Comparison of ENCODE assay signal across 19 cellular contexts in genomic region chr12:72330291-72330690, GRCh38. TPM values are rescaled to one million over a fixed set of nuclear protein-coding genes. Genes with fewer than 3 reads are reported as not detected.
DNase-seq lines count a peak whose midpoint lies in the region; ATAC-seq, FAIRE-seq and TF ChIP-seq lines count a peak whose summit lies in the region.
"Had no signal": no experiment of that assay in that cellular context is flagged by ENCODE, and none has a peak within 500 bp of the region (broad histone marks: within the 10 kb centered on the region; RNA-seq: fewer than 3 reads in every experiment).

No MANE protein-coding gene starts in this region.

- TF ChIP-seq CTCF in HFFc6 (IDR thresholded peaks at IDR 0.05) (no peak), astrocyte of the cerebellum (IDR thresholded peaks at IDR 0.05; ENCODE audit: low read depth, low read length, missing control alignments) (no peak), kidney (IDR thresholded peaks at IDR 0.05; ENCODE audit: borderline replicate concordance, extremely low read depth, insufficient read depth) (no peak)

- no peak for ATAC-seq in esophagus mucosa
- ATAC-seq: activated T-cell treated with anti-CD3 and anti-CD28 coated beads, Interleukin-2, amount 50 U/mL, for 4 hours; Panc1 had no signal

- no peaks in the 10 kb centered on the region for H3K9me3 ChIP-seq in kidney (ENCODE audit: control insufficient read depth in 1 of 2, low read length in 2 of 2)
- H3K9me3 ChIP-seq in skeletal muscle satellite cell (replicated peaks; ENCODE audit: low read length): no peaks in the 10 kb centered on the region
- H3K9me3 ChIP-seq: adrenal gland, esophagus squamous epithelium had no signal

- peak overlapping the region; percentile 73 for H3K27ac Mint-ChIP-seq in HFFc6
- H3K27ac Mint-ChIP-seq: CD4-positive, alpha-beta memory T cell; stimulated activated naive CD8-positive, alpha-beta T cell treated with anti-CD3 and anti-CD28 coated beads, Interleukin-15, Interleukin-2, amounts not matched to agents 100 ng/mL and 50 ng/mL, for 24 hours; T-helper 1 cell treated with Interleukin-12 subunit alpha and Interleukin-12 subunit beta and Interleukin-4 antibody, amounts not matched to agents 30 μg/mL and 1 μg/mL, for 36 hours had no signal

- H3K36me3 Mint-ChIP-seq in HFFc6 (ENCODE audit: low read depth): peaks cover 17% of the 10 kb centered on the region
- H3K36me3 Mint-ChIP-seq: CD4-positive, alpha-beta memory T cell had no signal

- H3K9me3 Mint-ChIP-seq in HFFc6: no peaks in the 10 kb centered on the region

- H3K4me1 ChIP-seq in kidney (ENCODE audit: control insufficient read depth in 1 of 2, insufficient read depth in 1 of 2, low read depth in 1 of 2, low read length in 2 of 2) (no peaks in the 10 kb centered on the region), skeletal muscle satellite cell (ENCODE audit: control insufficient read depth, insufficient read depth, low read length) (peaks cover 7% of the 10 kb centered on the region)
- H3K4me1 ChIP-seq: adrenal gland, esophagus squamous epithelium had no signal

- H3K27ac ChIP-seq in kidney (ENCODE audit: low read depth in 2 of 2, low read length in 2 of 2): peak overlapping the region in 1 of 2 donors; percentile 15
- H3K27ac ChIP-seq: adrenal gland, coronary artery, esophagus squamous epithelium had no signal

- in situ Hi-C loops in astrocyte of the cerebellum (cut with HindIII; ENCODE audit: low sequenced_read_pairs): no loop called here
- in situ Hi-C loops in G401 (cut with HindIII; ENCODE audit: low sequenced_read_pairs): no loop called here

- peaks cover 67% of the 10 kb centered on the region for H3K4me1 Mint-ChIP-seq in HFFc6 (ENCODE audit: low read depth)
- H3K4me1 Mint-ChIP-seq: CD4-positive, alpha-beta memory T cell had no signal

- H3K27me3 ChIP-seq in skeletal muscle satellite cell (ENCODE audit: control insufficient read depth, insufficient read depth, low read length): no peaks in the 10 kb centered on the region
- H3K27me3 ChIP-seq: adrenal gland, esophagus squamous epithelium had no signal

- H3K4me3 ChIP-seq in astrocyte of the cerebellum (ENCODE audit: low read depth, low read length) (no peak overlapping the region), kidney (ENCODE audit: low read length in 2 of 2) (peak overlapping the region; percentile 4 to 42), skeletal muscle satellite cell (ENCODE audit: low read length) (peak overlapping the region; percentile 44)
- H3K4me3 ChIP-seq: adrenal gland, coronary artery, esophagus squamous epithelium had no signal

- H3K9ac ChIP-seq in kidney (ENCODE audit: low read length in 2 of 2) (peak overlapping the region in 1 of 2 donors; percentile 9), skeletal muscle satellite cell (ENCODE audit: low read depth, low read length) (no peak overlapping the region)

- peak overlapping the region; percentile 74 for H3K4me2 ChIP-seq in skeletal muscle satellite cell (ENCODE audit: low read length)

- H3K4me3 Mint-ChIP-seq in HFFc6: peak overlapping the region; percentile 76
- H3K4me3 Mint-ChIP-seq: activated T-cell treated with anti-CD3 and anti-CD28 coated beads, Interleukin-2, amount 50 U/mL, for 4 hours; CD4-positive, alpha-beta memory T cell; stimulated activated naive CD8-positive, alpha-beta T cell treated with anti-CD3 and anti-CD28 coated beads, Interleukin-15, Interleukin-2, amounts not matched to agents 100 ng/mL and 50 ng/mL, for 24 hours; T-helper 1 cell treated with Interleukin-12 subunit alpha and Interleukin-12 subunit beta and Interleukin-4 antibody, amounts not matched to agents 30 μg/mL and 1 μg/mL, for 36 hours had no signal

- H3K27me3 Mint-ChIP-seq in HFFc6 (ENCODE audit: insufficient read depth): no peaks in the 10 kb centered on the region; the same call in 1 of the 2 replicates
- H3K27me3 Mint-ChIP-seq: CD4-positive, alpha-beta memory T cell; stimulated activated naive CD8-positive, alpha-beta T cell treated with anti-CD3 and anti-CD28 coated beads, Interleukin-15, Interleukin-2, amounts not matched to agents 100 ng/mL and 50 ng/mL, for 24 hours had no signal

- intact Hi-C loops in kidney (cut with DNase I): no loop called here

- FAIRE-seq in kidney (lab: Jason Lieb, UNC): peak; percentile 21

- no peaks in the 10 kb centered on the region for H3K36me3 ChIP-seq in kidney (ENCODE audit: control insufficient read depth in 1 of 2, insufficient read depth in 2 of 2, low read length in 2 of 2)
- no peaks in the 10 kb centered on the region for H3K36me3 ChIP-seq in skeletal muscle satellite cell (ENCODE audit: insufficient read depth, low read length)
- H3K36me3 ChIP-seq: adrenal gland, esophagus squamous epithelium had no signal

- DNase-seq in HFFc6: no peak
- DNase-seq in astrocyte of the cerebellum (ENCODE audit: low read depth): peak; percentile 18
- DNase-seq in kidney: peak; percentile 77
- DNase-seq in G401 (ENCODE audit: low spot score): no peak
- DNase-seq in NCI-H226: no peak
- no peak for DNase-seq in SKM-1 treated with dmso at 0.1 percent for 144 hours (lab: John Stamatoyannopoulos, UW; ENCODE audit: unreplicated experiment)
- DNase-seq: activated CD4-positive, alpha-beta T cell treated with anti-CD3 and anti-CD28 coated beads for 4 hours; activated T-cell treated with anti-CD3 and anti-CD28 coated beads, Interleukin-2, amount 50 U/mL, for 4 hours; CD4-positive, alpha-beta memory T cell; esophagus squamous epithelium; GDM1; NCI-H2081 treated with DMSO at 0.1 percent for 48 hours had no signal

RNA-seq across cellular contexts. Expression of gene TRHDE, which starts 58.1 kb away (rescaled TPM):
- 100 to 1,000 TPM in 2 of 6 experiments, 10 to 100 TPM in 4; 65.7 to 106 (median 93.3) TPM for total RNA-seq in HFFc6 (2021; fragmentation: NEBNext Ultra II Directional; extraction: Animal tissue kit (Norgen Biotek cat#: 25700))
- total RNA-seq in kidney: 18.6 TPM
- polyA plus RNA-seq in kidney (ENCODE audit: insufficient read depth, low read depth, low replicate concordance): 1.6 TPM
- total RNA-seq in skeletal muscle satellite cell (2012; rRNA removed): 0.25 TPM in 1 of 2 replicates, not detected in the other
- not detected in 2 replicates for total RNA-seq in G401 (2014; rRNA removed; shearing (Covaris generic))
- total RNA-seq in esophagus mucosa: 0.08 TPM
- total RNA-seq: activated T-cell treated with anti-CD3 and anti-CD28 coated beads, Interleukin-2, amount 50 U/mL, for 4 hours; CD4-positive, alpha-beta memory T cell had no signal
- polyA plus RNA-seq: CD4-positive, alpha-beta memory T cell had no signal

Comparison
In these comparisons a context has a peak if more than half of its experiments do, and no peak if none do; other contexts are left out.
1. DNase-seq: peak in astrocyte of the cerebellum (single experiment) and kidney (single experiment); none in HFFc6 (single experiment), G401 (single experiment), NCI-H226 (single experiment) and SKM-1 treated with dmso at 0.1 percent for 144 hours (single experiment).
2. RNA of gene TRHDE, which starts 58.1 kb away (total RNA-seq): 65.7 to 106 TPM in HFFc6 and 18.6 TPM in kidney (single experiment); 0.08 TPM in esophagus mucosa (single experiment) and not detected in G401; every median in the first group is over 10 times any median in the second.